2 cellular contexts compared by ENCODE assay signal in genomic region chr13:37685206-37685605, GRCh38.
TF ChIP-seq lines count a peak whose summit lies in the region.

No MANE protein-coding gene starts in this region.

TF ChIP-seq in IMR-90, 13 proteins besides CTCF, POLR2A, EP300 and RAD21:
- TF ChIP-seq MXI1 (IDR thresholded peaks at IDR 0.05; ENCODE audit: borderline replicate concordance, low read depth, low read length) (no peak), SMC3 (IDR thresholded peaks at IDR 0.05; ENCODE audit: low read depth, low read length) (no peak), ELK1 (IDR thresholded peaks at IDR 0.05; ENCODE audit: borderline replicate concordance, low read depth, low read length) (no peak), USF2 (IDR thresholded peaks at IDR 0.05; ENCODE audit: low read depth, low read length) (no peak), CEBPB (IDR thresholded peaks at IDR 0.05; ENCODE audit: low read depth, low read length) (no peak), BHLHE40 (IDR thresholded peaks at IDR 0.05; ENCODE audit: low read depth, low read length) (no peak), MAZ (IDR thresholded peaks at IDR 0.05; ENCODE audit: borderline replicate concordance, low read depth, low read length) (no peak), MAFK (IDR thresholded peaks at IDR 0.05; ENCODE audit: low read depth, low read length) (no peak), NFE2L2 (IDR thresholded peaks at IDR 0.05; ENCODE audit: low read depth, low read length) (no peak), RFX5 (IDR thresholded peaks at IDR 0.05; ENCODE audit: low read depth, low read length) (no peak), CHD1 (IDR thresholded peaks at IDR 0.05; ENCODE audit: low read depth, low read length) (no peak), RCOR1 (IDR thresholded peaks at IDR 0.05; ENCODE audit: insufficient replicate concordance, low read length) (no peak), FOS (IDR thresholded peaks at IDR 0.05; ENCODE audit: low read depth, low read length) (no peak)

TF ChIP-seq in endothelial cell of umbilical vein, 7 proteins besides CTCF, POLR2A, EP300 and RAD21:
- TF ChIP-seq FOS (IDR thresholded peaks at IDR 0.05; ENCODE audit: borderline replicate concordance, insufficient read depth, low read length), result no peak
- no peak for TF ChIP-seq GATA2 (IDR thresholded peaks at IDR 0.05; ENCODE audit: insufficient read depth, insufficient read length, low read depth, low read length)
- TF ChIP-seq MYC (IDR thresholded peaks at IDR 0.05; ENCODE audit: low read depth, low read length), result no peak
- TF ChIP-seq JUN (IDR thresholded peaks at IDR 0.05; ENCODE audit: borderline replicate concordance, insufficient read depth, insufficient read length, low read depth), result no peak
- no peak for TF ChIP-seq MAX (IDR thresholded peaks at IDR 0.05; ENCODE audit: insufficient read depth, insufficient read length)
- no peak for TF ChIP-seq EZH2 (IDR thresholded peaks at IDR 0.05; ENCODE audit: borderline replicate concordance, low read depth, low read length, severe bottlenecking)
- no peak for TF ChIP-seq POLR2AphosphoS5 (IDR thresholded peaks at IDR 0.05; ENCODE audit: insufficient read depth, low read depth, low read length)
